In the genomic region with DNA sequence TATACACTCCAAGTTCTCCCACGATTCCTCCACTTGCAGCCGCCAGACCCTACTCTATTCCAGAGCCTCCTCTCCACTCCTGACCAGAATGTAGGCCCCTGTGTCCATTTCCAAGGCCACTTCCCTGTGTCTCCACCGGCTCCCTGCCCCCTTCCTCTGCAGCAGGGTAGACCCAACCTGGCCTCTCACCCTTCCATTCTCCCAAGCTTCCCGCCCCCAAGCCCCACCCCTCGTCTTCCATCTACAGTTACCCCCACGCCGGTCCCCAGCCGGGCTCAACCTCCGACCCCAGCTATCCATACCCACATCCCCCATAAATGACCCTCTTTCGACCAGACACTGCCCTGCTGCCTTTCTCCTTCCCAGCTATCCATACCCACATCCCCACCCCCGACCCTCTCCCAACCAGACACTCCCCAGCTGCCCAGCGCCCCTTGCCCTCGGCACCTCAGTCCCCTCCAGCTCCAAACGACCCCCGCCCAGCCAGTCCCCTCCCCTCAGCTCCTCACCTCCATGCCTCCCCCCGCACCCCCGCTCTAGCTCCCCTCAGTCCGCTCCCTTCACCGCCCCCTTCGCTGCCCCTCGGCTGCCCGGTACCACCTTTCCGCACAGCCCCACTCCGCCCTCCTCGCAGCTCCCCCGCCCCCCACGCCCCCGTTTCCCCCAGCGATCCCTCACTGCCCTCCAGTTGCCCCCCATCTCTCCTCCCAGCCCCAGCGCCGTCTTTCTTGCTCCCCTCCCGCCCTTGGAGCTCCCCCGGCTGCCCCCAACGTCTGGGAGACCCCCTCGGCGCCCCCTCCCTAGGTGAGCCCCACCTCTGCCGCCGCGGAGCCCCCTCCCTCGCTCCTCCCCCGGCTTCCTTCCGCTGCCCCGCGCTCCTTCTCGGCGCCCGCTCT, we compare ENCODE assay signal across 2 cellular contexts.
TF ChIP-seq lines count a peak whose summit lies in the region.

No MANE protein-coding gene starts in this region.

TF ChIP-seq in A549, 52 proteins besides CTCF, POLR2A, EP300 and RAD21:
- TF ChIP-seq ESRRA (IDR thresholded peaks at IDR 0.05; ENCODE audit: borderline replicate concordance, low read length) (no peak), MYC (IDR thresholded peaks at IDR 0.05; ENCODE audit: borderline replicate concordance, low read length) (no peak), BCL3 (IDR thresholded peaks at IDR 0.05) (no peak), EHMT2 (IDR thresholded peaks at IDR 0.05; ENCODE audit: low read depth) (no peak), RNF2 (IDR thresholded peaks at IDR 0.05; ENCODE audit: borderline replicate concordance, low read depth) (no peak), RCOR1 (IDR thresholded peaks at IDR 0.05; ENCODE audit: low read depth, low read length) (no peak), USF2 (IDR thresholded peaks at IDR 0.05) (no peak), TP53 (CRISPR knock-in tag; IDR thresholded peaks at IDR 0.05) (no peak), GATA3 (IDR thresholded peaks at IDR 0.05; ENCODE audit: borderline replicate concordance) (no peak), ZSCAN20 (CRISPR knock-in tag; IDR thresholded peaks at IDR 0.05) (no peak), ZC3H11A (IDR thresholded peaks at IDR 0.05) (no peak), MAFK (IDR thresholded peaks at IDR 0.05; ENCODE audit: partially characterized antibody) (no peak), SMC3 (IDR thresholded peaks at IDR 0.05) (no peak), HDAC2 (IDR thresholded peaks at IDR 0.05) (no peak), JUNB (IDR thresholded peaks at IDR 0.05) (no peak)
- TF ChIP-seq, protein P1, sequence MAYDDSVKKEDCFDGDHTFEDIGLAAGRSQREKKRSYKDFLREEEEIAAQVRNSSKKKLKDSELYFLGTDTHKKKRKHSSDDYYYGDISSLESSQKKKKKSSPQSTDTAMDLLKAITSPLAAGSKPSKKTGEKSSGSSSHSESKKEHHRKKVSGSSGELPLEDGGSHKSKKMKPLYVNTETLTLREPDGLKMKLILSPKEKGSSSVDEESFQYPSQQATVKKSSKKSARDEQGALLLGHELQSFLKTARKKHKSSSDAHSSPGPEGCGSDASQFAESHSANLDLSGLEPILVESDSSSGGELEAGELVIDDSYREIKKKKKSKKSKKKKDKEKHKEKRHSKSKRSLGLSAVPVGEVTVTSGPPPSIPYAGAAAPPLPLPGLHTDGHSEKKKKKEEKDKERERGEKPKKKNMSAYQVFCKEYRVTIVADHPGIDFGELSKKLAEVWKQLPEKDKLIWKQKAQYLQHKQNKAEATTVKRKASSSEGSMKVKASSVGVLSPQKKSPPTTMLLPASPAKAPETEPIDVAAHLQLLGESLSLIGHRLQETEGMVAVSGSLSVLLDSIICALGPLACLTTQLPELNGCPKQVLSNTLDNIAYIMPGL (CRISPR knock-in tag; IDR thresholded peaks at IDR 0.05; ENCODE audit: borderline replicate concordance), result no peak

TF ChIP-seq in HCT116, 20 proteins besides CTCF, POLR2A, EP300 and RAD21:
- TF ChIP-seq REST (IDR thresholded peaks at IDR 0.05; ENCODE audit: low read depth), result no peak
- TF ChIP-seq YY1 (IDR thresholded peaks at IDR 0.05; ENCODE audit: extremely low read depth, insufficient replicate concordance, low read depth, low read length), result no peak
- no peak for TF ChIP-seq ELF1 (IDR thresholded peaks at IDR 0.05; ENCODE audit: borderline replicate concordance, low read depth)
